21 cellular contexts compared by ENCODE assay signal in the genomic region with DNA sequence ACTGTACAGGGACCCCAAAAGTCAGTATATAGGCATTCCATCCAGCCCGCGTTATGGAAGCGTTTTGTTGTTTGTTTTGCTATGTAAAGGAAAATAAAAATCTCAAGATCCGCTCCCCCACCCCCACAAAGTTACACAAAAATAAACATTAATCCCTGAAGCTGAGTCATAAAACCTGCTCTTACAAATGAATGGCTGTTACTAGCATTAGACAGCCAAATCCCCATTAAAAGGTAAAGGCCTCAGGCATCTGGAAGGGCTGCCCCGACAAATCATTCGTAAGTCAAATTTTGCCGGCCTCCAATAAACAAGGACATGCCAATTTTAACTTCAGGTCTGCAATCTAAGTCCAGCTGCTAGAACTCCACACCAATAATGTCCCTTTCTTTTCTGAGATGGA.
DNase-seq lines count a peak whose midpoint lies in the region; ATAC-seq and TF ChIP-seq lines count a peak whose summit lies in the region.
"Had no signal": no experiment of that assay in that cellular context is flagged by ENCODE, and none has a peak within 500 bp of the region (broad histone marks: within the 10 kb centered on the region; RNA-seq: fewer than 3 reads in every experiment).

No MANE protein-coding gene starts in this region.

- peaks cover 57% of the 10 kb centered on the region for H3K4me1 Mint-ChIP-seq in brain
- H3K4me1 Mint-ChIP-seq: B cell; CD14-positive monocyte; CD8-positive, alpha-beta memory T cell had no signal

- H3K27me3 Mint-ChIP-seq in brain: no peaks in the 10 kb centered on the region
- H3K27me3 Mint-ChIP-seq: B cell; CD8-positive, alpha-beta memory T cell had no signal

- no peak for ATAC-seq in GM21381 (IDR thresholded peaks at IDR 0.05; ENCODE audit: unreplicated experiment)
- ATAC-seq: HCT116, Panc1 had no signal

- TF ChIP-seq CTCF in brain (conservative IDR thresholded peaks at IDR 0.05) (no peak), ovary (IDR thresholded peaks at IDR 0.05) (no peak)

- intact Hi-C loops in ovary (cut with DNase I): no loop called here

- no peaks in the 10 kb centered on the region for H3K9me3 Mint-ChIP-seq in brain
- H3K9me3 Mint-ChIP-seq: CD8-positive, alpha-beta memory T cell had no signal

- no peaks in the 10 kb centered on the region for H3K4me1 ChIP-seq in ovary (ENCODE audit: insufficient read depth)

- H3K36me3 ChIP-seq in ovary: no peaks in the 10 kb centered on the region
- H3K36me3 ChIP-seq: MG63 had no signal

- H3K36me3 Mint-ChIP-seq in brain: no peaks in the 10 kb centered on the region
- H3K36me3 Mint-ChIP-seq: CD14-positive monocyte; CD8-positive, alpha-beta memory T cell had no signal

- no peak for TF ChIP-seq EP300 in ovary (IDR thresholded peaks at IDR 0.05)

- H3K9me3 ChIP-seq in ovary: no peaks in the 10 kb centered on the region
- H3K9me3 ChIP-seq: MG63 had no signal

- 58 to 65% (median 62%) methylated on average over 7 of the region's 7 CpGs for WGBS in ovary, 3 donors

- no peak overlapping the region for H3K4me3 ChIP-seq in ovary
- H3K4me3 ChIP-seq: MG63, SK-N-MC had no signal

- peak overlapping the region in 2 of 5 experiments; percentile 5 to 22 for H3K4me3 Mint-ChIP-seq in brain
- H3K4me3 Mint-ChIP-seq: B cell; CD14-positive monocyte; CD8-positive, alpha-beta memory T cell had no signal

- H3K27ac Mint-ChIP-seq in brain: peak overlapping the region in 4 of 5 experiments; percentile 43 to 95 (median 74)
- H3K27ac Mint-ChIP-seq: B cell, CD14-positive monocyte had no signal

- DNase-seq in M059J (ENCODE audit: low read depth) (peak; percentile 2), epithelial cell of prostate (ENCODE audit: low read depth, low spot score) (peak; percentile 16), kidney tubule cell (ENCODE audit: low spot score) (no peak), ovary (no peak), SW 1271 (lab: John Stamatoyannopoulos, UW) (no peak)
- DNase-seq: CD8-positive, alpha-beta memory T cell; DMS79 treated with DMSO at 0.1 percent for 48 hours; GF-D8; Karpas-422; MG63; NCI-H2029 treated with DMSO at 0.1 percent for 48 hours; NCI-H526 treated with DMSO at 0.1 percent for 48 hours; SIG-M5 had no signal

- H3K27me3 ChIP-seq in ovary: no peaks in the 10 kb centered on the region
- H3K27me3 ChIP-seq: MG63 had no signal

- no peak overlapping the region for H3K27ac ChIP-seq in epithelial cell of prostate
- no peak overlapping the region for H3K27ac ChIP-seq in ovary
- H3K27ac ChIP-seq: HL-60, SK-N-MC had no signal

- no peak for TF ChIP-seq POLR2A in ovary (IDR thresholded peaks at IDR 0.05)

Comparison
In these comparisons a context has a peak if more than half of its experiments do, and no peak if none do; other contexts are left out.
1. DNase-seq: peak in M059J (single experiment) and epithelial cell of prostate (single experiment); none in kidney tubule cell (single experiment), ovary (0 of 5) and SW 1271 (0 of 2).